9 cellular contexts compared by ENCODE assay signal in genomic region chr11:613369-613968, GRCh38. TPM values are rescaled to one million over a fixed set of nuclear protein-coding genes. Genes with fewer than 3 reads are reported as not detected.
DNase-seq lines count a peak whose midpoint lies in the region; ATAC-seq and TF ChIP-seq lines count a peak whose summit lies in the region.
"Had no signal": no experiment of that assay in that cellular context is flagged by ENCODE, and none has a peak within 500 bp of the region (broad histone marks: within the 10 kb centered on the region; RNA-seq: fewer than 3 reads in every experiment).

No MANE protein-coding gene starts in this region.

- POLR2A ChIA-PET in A673 (lab: Charles Lee; ENCODE audit: low non-redundant PET) = no interaction called here
- POLR2A ChIA-PET in HEK293T (lab: Yijun Ruan, JAX) = interaction anchor here (1.0 kb wide), 1 partner anchor 78 kb away, joined by 3 read pairs; the partner anchor contains the start of gene HRAS
- POLR2A ChIA-PET in T-cell (lab: Charles Lee) = no interaction called here

- no peaks in the 10 kb centered on the region for H3K27me3 Mint-ChIP-seq in T-cell
- peaks cover 23% of the 10 kb centered on the region for H3K27me3 Mint-ChIP-seq in endothelial cell (ENCODE audit: unreplicated experiment)

- H3K4me1 ChIP-seq in A673 (ENCODE audit: insufficient read depth, low read length, poor library complexity, severe bottlenecking) = no peaks in the 10 kb centered on the region

- H3K4me1 Mint-ChIP-seq in T-cell (peaks cover 14 to 28% (median 19%) of the 10 kb centered on the region in 3 donors), endothelial cell (ENCODE audit: unreplicated experiment) (peaks cover 3% of the 10 kb centered on the region)

- DNase-seq in A673 (ENCODE audit: low spot score) (peak; percentile 63), HEK293T (ENCODE audit: extremely low spot score) (peak; percentile 38), T-cell (peak; percentile 40 to 96 (median 80)), iris pigment epithelial cell (ENCODE audit: low read depth) (peak; percentile 54), GOT3 (lab: John Stamatoyannopoulos, UW) (no peak), endothelial cell (ENCODE audit: low spot score) (no peak)
- peak; percentile 65 for DNase-seq in activated naive CD8-positive, alpha-beta T cell treated with anti-CD3 and anti-CD28 coated beads, Interleukin-2, amount 50 U/mL, for 16 hours (ENCODE audit: low read depth, low spot score)
- DNase-seq in stimulated activated CD4-positive, alpha-beta T cell treated with anti-CD3 and anti-CD28 coated beads, TNF-alpha, amount 100 ng/mL, for 24 hours (ENCODE audit: low read depth in 3 of 3) = peak; percentile 62 to 81 (median 64)

- CTCF ChIA-PET in A673 (lab: Charles Lee) = interaction anchor here (0.5 to 0.6 kb wide), 2 partner anchors 111 to 120 kb away, joined by 3 read pairs; no protein-coding TSS in a partner anchor
- CTCF ChIA-PET in HEK293T (lab: Yijun Ruan, JAX) = no interaction called here
- CTCF ChIA-PET in T-cell (lab: Charles Lee) = no interaction called here

- peaks cover 9% of the 10 kb centered on the region for H3K36me3 Mint-ChIP-seq in T-cell
- H3K36me3 Mint-ChIP-seq in endothelial cell (ENCODE audit: low read depth, unreplicated experiment) = peaks cover 9% of the 10 kb centered on the region

- no peak overlapping the region for H3K27ac ChIP-seq in A673 (ENCODE audit: low read depth, low read length, poor library complexity, severe bottlenecking)

- H3K9me3 Mint-ChIP-seq in T-cell (no peaks in the 10 kb centered on the region), endothelial cell (ENCODE audit: unreplicated experiment) (no peaks in the 10 kb centered on the region)

- no peak for TF ChIP-seq CTCF in A673 (conservative IDR thresholded peaks at IDR 0.05; ENCODE audit: low read depth, low read length)
- TF ChIP-seq CTCF in endothelial cell (IDR thresholded peaks at IDR 0.05; ENCODE audit: unreplicated experiment) = no peak

- H3K27ac Mint-ChIP-seq in T-cell = peak overlapping the region in 1 of 2 donors; percentile 73
- no peak overlapping the region for H3K27ac Mint-ChIP-seq in endothelial cell (ENCODE audit: unreplicated experiment)

- H3K27me3 ChIP-seq in A673 (replicated peaks; ENCODE audit: insufficient read depth, low read depth, low read length, poor library complexity) = no peaks in the 10 kb centered on the region
- H3K27me3 ChIP-seq: dorsolateral prefrontal cortex had no signal

- no TSS peak for BruUV-seq in A673 (replicated peaks; lab: Mats Ljungman, UMichigan)

- H3K36me3 ChIP-seq in A673 (ENCODE audit: insufficient read depth, low read length, poor library complexity, severe bottlenecking) = peaks cover 28% of the 10 kb centered on the region

- peak; percentile 33 to 65 (median 38) for ATAC-seq in T-cell (replicated peaks in 1 of 4)

- intact Hi-C loops in A673 (cut with micrococcal nuclease; ENCODE audit: unreplicated experiment) = no loop called here

- H3K4me3 ChIP-seq in A673 (ENCODE audit: low read depth, low read length, poor library complexity, severe bottlenecking) = no peak overlapping the region

- H3K4me3 Mint-ChIP-seq in T-cell (peak overlapping the region in 1 of 3 donors; percentile 85), endothelial cell (ENCODE audit: unreplicated experiment) (no peak overlapping the region)

- H3K9me3 ChIP-seq in A673 (ENCODE audit: low read depth, low read length, poor library complexity, severe bottlenecking) = no peaks in the 10 kb centered on the region

TF ChIP-seq in HEK293T, 16 proteins besides CTCF, POLR2A, EP300 and RAD21:
- TF ChIP-seq FOXA1 (IDR thresholded peaks at IDR 0.05) (no peak), PKNOX1 (IDR thresholded peaks at IDR 0.05) (peak; percentile 53)
TF ChIP-seq in HEK293T: peak in this region for 1.

RNA-seq across cellular contexts. Expression of gene IRF7, which starts 2.3 kb away (rescaled TPM):
- total RNA-seq in A673 (2021) (8.7 and 8.8 TPM in 2 replicates), T-cell (100 to 1,000 TPM in 1 of 5 donors, 10 to 100 TPM in 4; 58.9 to 128 (median 73.7) TPM), endothelial cell (ENCODE audit: unreplicated experiment) (11.6 TPM)

RNA-seq across cellular contexts. Expression of gene CDHR5, which starts 11.3 kb away (rescaled TPM):
- total RNA-seq in A673 (2021) = not detected in 2 replicates
- total RNA-seq in T-cell = under 1 TPM in 2 of 5 donors, not detected in 3; 0.26 to 0.29 TPM
- total RNA-seq in endothelial cell (ENCODE audit: unreplicated experiment) = not detected
- total RNA-seq: dorsolateral prefrontal cortex had no signal

RNA-seq across cellular contexts. Expression of gene SCT, which starts 13.5 kb away (rescaled TPM):
- total RNA-seq in A673 (2021) (1.1 TPM in 1 of 2 replicates, not detected in the other), T-cell (not detected), endothelial cell (ENCODE audit: unreplicated experiment) (1.8 TPM)

RNA-seq across cellular contexts. Expression of gene DRD4, which starts 23.6 kb away (rescaled TPM):
- total RNA-seq in A673 (2021) (3.0 and 3.7 TPM in 2 replicates), T-cell (1 to 10 TPM in 2 of 5 donors, under 1 TPM in 3; 0.49 to 1.3 (median 0.98) TPM), endothelial cell (ENCODE audit: unreplicated experiment) (0.33 TPM)

RNA-seq across cellular contexts. Expression of gene PHRF1, which starts 37.2 kb away (rescaled TPM):
- total RNA-seq in A673 (2021) = 40.2 and 43.0 TPM in 2 replicates
- total RNA-seq in T-cell = 10 to 100 TPM; 40.2 to 69.4 (median 66.3) TPM
- total RNA-seq in endothelial cell (ENCODE audit: unreplicated experiment) = 29.5 TPM

Comparison
In these comparisons a context has a peak if more than half of its experiments do, and no peak if none do; other contexts are left out.
1. DNase-seq: peak in A673 (single experiment), HEK293T (single experiment), T-cell (34 of 34), activated naive CD8-positive, alpha-beta T cell treated with anti-CD3 and anti-CD28 coated beads, Interleukin-2, amount 50 U/mL, for 16 hours (single experiment), iris pigment epithelial cell (single experiment) and stimulated activated CD4-positive, alpha-beta T cell treated with anti-CD3 and anti-CD28 coated beads, TNF-alpha, amount 100 ng/mL, for 24 hours (3 of 3); none in GOT3 (single experiment) and endothelial cell (single experiment).